17 cellular contexts compared by ENCODE assay signal in genomic region chr10:8614054-8614565, GRCh38.
"Had no signal": no experiment of that assay in that cellular context is flagged by ENCODE, and none has a peak within 500 bp of the region (broad histone marks: within the 10 kb centered on the region; RNA-seq: fewer than 3 reads in every experiment).

No MANE protein-coding gene starts in this region.

- H3K4me3 ChIP-seq: ascending aorta, lower lobe of right lung, tibial nerve, uterus had no signal

- H3K36me3 ChIP-seq: ascending aorta, lower lobe of right lung, tibial nerve, uterus had no signal

- H3K4me1 ChIP-seq: ascending aorta, lower lobe of right lung, tibial nerve, uterus had no signal

- H3K27ac ChIP-seq: ascending aorta, lower lobe of right lung, tibial nerve, uterus had no signal

- H3K27me3 ChIP-seq: ascending aorta, tibial nerve, uterus had no signal

- DNase-seq: activated CD4-positive, alpha-beta T cell treated with anti-CD3 and anti-CD28 coated beads, Interleukin-2, amount 10 ng/mL, durations not matched to agents 7 days and 5 days; activated CD8-positive, alpha-beta T cell treated with anti-CD3 and anti-CD28 coated beads, Interleukin-2, amount 10 ng/mL, durations not matched to agents 7 days and 5 days; activated effector memory CD4-positive, alpha-beta T cell treated with anti-CD3 and anti-CD28 coated beads, Interleukin-2, amount 50 U/mL, for 16 hours; activated naive CD4-positive, alpha-beta T cell treated with anti-CD3 and anti-CD28 coated beads, Interleukin-2, amount 50 U/mL, for 16 hours; activated T-cell treated with anti-CD3 and anti-CD28 coated beads, Interleukin-2, amount 50 U/mL, for 48 hours; effector CD8-positive, alpha-beta T cell; left cardiac atrium; lower lobe of right lung; nucleus accumbens; posterior cingulate gyrus; retina; stimulated activated CD4-positive, alpha-beta T cell treated with anti-CD3 and anti-CD28 coated beads, Interleukin-12 subunit alpha, Interleukin-12 subunit beta, amount 100 ng/mL, for 4 hours; stimulated activated CD4-positive, alpha-beta T cell treated with anti-CD3 and anti-CD28 coated beads, Interleukin-1b, Interleukin-23, amount 100 ng/mL, for 48 hours; uterus had no signal

- ATAC-seq: activated CD4-positive, CD25-positive, alpha-beta regulatory T cell treated with anti-CD3 and anti-CD28 coated beads, Interleukin-2, amount 50 U/mL, for 24 hours; activated CD8-positive, alpha-beta T cell treated with anti-CD3 and anti-CD28 coated beads, Interleukin-2, amount 10 ng/mL, durations not matched to agents 7 days and 5 days; left cardiac atrium; lower lobe of right lung had no signal

- H3K9me3 ChIP-seq: uterus had no signal
